In genomic region chr5:81007637-81008027, GRCh38 we compare ENCODE assay signal across 12 cellular contexts. TPM values are rescaled to one million over a fixed set of nuclear protein-coding genes. Genes with fewer than 3 reads are reported as not detected.
DNase-seq lines count a peak whose midpoint lies in the region; ATAC-seq lines count a peak whose summit lies in the region.
"Had no signal": no experiment of that assay in that cellular context is flagged by ENCODE, and none has a peak within 500 bp of the region (broad histone marks: within the 10 kb centered on the region; RNA-seq: fewer than 3 reads in every experiment).

No MANE protein-coding gene starts in this region.

- H4K12ac ChIP-seq in trophoblast cell (ENCODE audit: low read depth, low read length): no peak overlapping the region

- no peaks in the 10 kb centered on the region for H3K9me3 Mint-ChIP-seq in activated T-helper 2 cell treated with anti-CD3 and anti-CD28 coated beads, Interferon-gamma antibody, Interleukin-2, Interleukin-4, amounts not matched to agents 10 μg/mL and 5 μg/mL and 100 μg/mL, durations not matched to agents 14 hours and 24 hours and 36 hours
- H3K9me3 Mint-ChIP-seq: type B pancreatic cell had no signal

- no peak overlapping the region for H2BK12ac ChIP-seq in trophoblast cell (ENCODE audit: low read length)

- no peak overlapping the region for H3K14ac ChIP-seq in trophoblast cell (ENCODE audit: low read length)

- H3K18ac ChIP-seq in trophoblast cell (ENCODE audit: low read length): no peak overlapping the region

- H3K4me1 Mint-ChIP-seq in activated T-helper 2 cell treated with anti-CD3 and anti-CD28 coated beads, Interferon-gamma antibody, Interleukin-2, Interleukin-4, amounts not matched to agents 10 μg/mL and 5 μg/mL and 100 μg/mL, durations not matched to agents 14 hours and 24 hours and 36 hours (ENCODE audit: low read depth): peaks cover 46% of the 10 kb centered on the region

- no CpG with 5 or more reads among the region's 5 CpGs for whole genome bisulfite sequencing in trophoblast cell (ENCODE audit: extremely low coverage, insufficient coverage, insufficient read length)

- H3K4me1 ChIP-seq in Karpas-422 (ENCODE audit: low read length): peaks cover 44% of the 10 kb centered on the region
- H3K4me1 ChIP-seq in trophoblast cell (ENCODE audit: control insufficient read depth in 1 of 2, insufficient read depth in 2 of 2, low read length in 2 of 2): peaks cover 0 to 13% of the 10 kb centered on the region in 2 experiments

- peaks cover 13% of the 10 kb centered on the region; the same call in 1 of the 2 replicates for H3K36me3 ChIP-seq in Karpas-422 (ENCODE audit: insufficient read depth, low read length)
- H3K36me3 ChIP-seq in trophoblast cell (ENCODE audit: control insufficient read depth in 1 of 2, insufficient read depth in 2 of 2, low read length in 2 of 2): peaks cover 10 to 19% of the 10 kb centered on the region in 2 experiments

- H3K9ac ChIP-seq in Karpas-422 (ENCODE audit: low read length) (no peak overlapping the region), trophoblast cell (ENCODE audit: low read length) (no peak overlapping the region)

- H3K27me3 Mint-ChIP-seq in activated T-helper 2 cell treated with anti-CD3 and anti-CD28 coated beads, Interferon-gamma antibody, Interleukin-2, Interleukin-4, amounts not matched to agents 10 μg/mL and 5 μg/mL and 100 μg/mL, durations not matched to agents 14 hours and 24 hours and 36 hours (ENCODE audit: low read depth): no peaks in the 10 kb centered on the region

- H3K36me3 Mint-ChIP-seq in activated T-helper 2 cell treated with anti-CD3 and anti-CD28 coated beads, Interferon-gamma antibody, Interleukin-2, Interleukin-4, amounts not matched to agents 10 μg/mL and 5 μg/mL and 100 μg/mL, durations not matched to agents 14 hours and 24 hours and 36 hours (ENCODE audit: low read depth): peaks cover 8% of the 10 kb centered on the region
- H3K36me3 Mint-ChIP-seq: type B pancreatic cell had no signal

- H3K27ac Mint-ChIP-seq in activated T-helper 2 cell treated with anti-CD3 and anti-CD28 coated beads, Interferon-gamma antibody, Interleukin-2, Interleukin-4, amounts not matched to agents 10 μg/mL and 5 μg/mL and 100 μg/mL, durations not matched to agents 14 hours and 24 hours and 36 hours: peak overlapping the region; percentile 90
- H3K27ac Mint-ChIP-seq: type B pancreatic cell had no signal

- peak overlapping the region; percentile 73 for H3K4me3 Mint-ChIP-seq in activated T-helper 2 cell treated with anti-CD3 and anti-CD28 coated beads, Interferon-gamma antibody, Interleukin-2, Interleukin-4, amounts not matched to agents 10 μg/mL and 5 μg/mL and 100 μg/mL, durations not matched to agents 14 hours and 24 hours and 36 hours (ENCODE audit: low read depth)
- H3K4me3 Mint-ChIP-seq: type B pancreatic cell had no signal

- no peaks in the 10 kb centered on the region for H4K20me1 ChIP-seq in Karpas-422 (ENCODE audit: insufficient read depth, low read depth, low read length)

- H3K4me2 ChIP-seq in Karpas-422 (ENCODE audit: low read depth, low read length, poor library complexity, severe bottlenecking) (peak overlapping the region; percentile 23), trophoblast cell (ENCODE audit: low read length) (no peak overlapping the region)

- H2AFZ ChIP-seq in Karpas-422 (ENCODE audit: low read length) (no peak overlapping the region), trophoblast cell (ENCODE audit: insufficient read depth, low read length, poor library complexity) (no peak overlapping the region)

- H3K9me2 ChIP-seq in Karpas-422 (replicated peaks; ENCODE audit: insufficient read depth, low read length): no peaks in the 10 kb centered on the region

- no peak overlapping the region for H2BK120ac ChIP-seq in trophoblast cell (ENCODE audit: insufficient read depth, low read length, poor library complexity)

- H3K23ac ChIP-seq in trophoblast cell (ENCODE audit: low read length): no peak overlapping the region

- H2AK5ac ChIP-seq in trophoblast cell (ENCODE audit: low read length): no peak overlapping the region

- no peaks in the 10 kb centered on the region for H3K79me1 ChIP-seq in trophoblast cell (ENCODE audit: low read length)

- H3K79me2 ChIP-seq in Karpas-422 (ENCODE audit: low read length) (no peaks in the 10 kb centered on the region), trophoblast cell (ENCODE audit: control insufficient read depth, insufficient read depth, low read length, poor library complexity) (peaks cover 7% of the 10 kb centered on the region)

- ATAC-seq in HG03159 (IDR thresholded peaks at IDR 0.05; ENCODE audit: unreplicated experiment): no peak
- ATAC-seq: Panc1 had no signal

- H3K4ac ChIP-seq in trophoblast cell (ENCODE audit: low read depth, low read length): peak overlapping the region; percentile 30

- peak overlapping the region; percentile 23; the same call in 1 of the 2 replicates for H3K27ac ChIP-seq in Karpas-422 (ENCODE audit: low read length)
- H3K27ac ChIP-seq in trophoblast cell (ENCODE audit: low read depth, low read length): no peak overlapping the region

- H3K4me3 ChIP-seq in Karpas-422 (ENCODE audit: low read length): no peak overlapping the region
- H3K4me3 ChIP-seq in trophoblast cell (ENCODE audit: low read depth, low read length): no peak overlapping the region

- no peak overlapping the region for H4K91ac ChIP-seq in trophoblast cell (ENCODE audit: low read depth, low read length)

- no peaks in the 10 kb centered on the region for H3K27me3 ChIP-seq in Karpas-422 (ENCODE audit: low read length)
- no peaks in the 10 kb centered on the region for H3K27me3 ChIP-seq in trophoblast cell (ENCODE audit: insufficient read depth, low read length)

- H2BK5ac ChIP-seq in trophoblast cell (ENCODE audit: low read depth, low read length, poor library complexity): no peak overlapping the region

- intact Hi-C loops in activated T-helper 2 cell treated with anti-CD3 and anti-CD28 coated beads, Interferon-gamma antibody, Interleukin-2, Interleukin-4, amounts not matched to agents 10 μg/mL and 5 μg/mL and 100 μg/mL, durations not matched to agents 14 hours and 24 hours and 36 hours (cut with micrococcal nuclease): loop anchor here (1.0 to 5.0 kb wide), 4 partner anchors 10 to 880 kb away; no protein-coding TSS in a partner anchor

- peak; percentile 69 for DNase-seq in activated CD8-positive, alpha-beta memory T cell treated with anti-CD3 and anti-CD28 coated beads for 24 hours
- no peak for DNase-seq in activated CD8-positive, alpha-beta memory T cell treated with anti-CD3 and anti-CD28 coated beads, Interleukin-2, amount 50 U/mL, for 4 hours
- DNase-seq in Karpas-422 (no peak), trophoblast cell (no peak), anterior cingulate cortex (lab: John Stamatoyannopoulos, UW) (no peak), DMS 273 treated with DMSO at 0.1 percent for 48 hours (lab: John Stamatoyannopoulos, UW) (no peak)
- no peak for DNase-seq in activated T-helper 2 cell treated with anti-CD3 and anti-CD28 coated beads, Interferon-gamma antibody, Interleukin-2, Interleukin-4, amounts not matched to agents 10 μg/mL and 5 μg/mL and 100 μg/mL, durations not matched to agents 14 hours and 24 hours and 36 hours (ENCODE audit: low spot score)
- DNase-seq: DMS79 treated with DMSO at 0.1 percent for 48 hours, NCI-H1417 treated with DMSO at 0.1 percent for 48 hours had no signal

- H4K8ac ChIP-seq in trophoblast cell (ENCODE audit: low read depth, low read length): no peak overlapping the region

- H3K9me3 ChIP-seq in Karpas-422 (ENCODE audit: low read length): no peaks in the 10 kb centered on the region
- H3K9me3 ChIP-seq in trophoblast cell (ENCODE audit: insufficient read depth, low read depth, low read length): no peaks in the 10 kb centered on the region

RNA-seq across cellular contexts. Expression of gene RASGRF2, which starts 47.5 kb away (rescaled TPM):
- 11.1 and 19.4 TPM in 2 replicates for total RNA-seq in Karpas-422 (2014; rRNA removed; shearing (Covaris generic); ENCODE audit: low replicate concordance)
- total RNA-seq in activated T-helper 2 cell treated with anti-CD3 and anti-CD28 coated beads, Interferon-gamma antibody, Interleukin-2, Interleukin-4, amounts not matched to agents 10 μg/mL and 5 μg/mL and 100 μg/mL, durations not matched to agents 14 hours and 24 hours and 36 hours: 16.1 and 19.4 TPM in 2 replicates
- 93.8 and 95.6 TPM in 2 replicates for polyA plus RNA-seq in trophoblast cell (2013)
